In the genomic region with DNA sequence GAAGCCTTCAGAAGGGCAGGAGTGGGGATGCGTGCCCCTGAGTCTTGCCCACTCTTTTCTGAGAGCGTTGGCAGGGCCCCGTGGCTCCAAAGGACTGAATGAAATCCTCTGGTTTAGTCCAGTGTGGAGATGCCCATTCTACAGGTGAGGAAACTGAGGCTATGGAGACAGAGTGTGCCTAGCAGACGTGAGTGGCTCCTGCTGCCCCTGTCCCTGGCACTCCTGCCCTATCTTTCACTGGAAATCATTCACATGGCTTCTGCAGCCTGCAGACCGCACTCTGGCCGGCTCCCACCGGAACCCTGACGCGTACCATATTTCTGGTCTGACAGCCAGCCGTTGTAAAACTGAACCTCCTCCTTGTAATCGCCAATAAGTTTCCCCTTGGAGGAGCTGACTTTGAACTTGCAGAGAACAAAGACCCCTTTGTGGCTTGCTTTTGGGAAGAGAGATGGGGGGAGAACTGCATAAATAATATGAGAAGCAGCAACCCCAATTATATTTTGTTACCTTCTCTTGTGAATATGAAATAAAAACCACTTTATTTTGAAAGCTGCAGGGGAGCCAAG, we compare ENCODE assay signal across 19 cellular contexts.
DNase-seq lines count a peak whose midpoint lies in the region; ATAC-seq and TF ChIP-seq lines count a peak whose summit lies in the region.
"Had no signal": no experiment of that assay in that cellular context is flagged by ENCODE, and none has a peak within 500 bp of the region (broad histone marks: within the 10 kb centered on the region; RNA-seq: fewer than 3 reads in every experiment).

No MANE protein-coding gene starts in this region.

- H3K4me3 ChIP-seq in ACC112 (ENCODE audit: low read depth, low read length) = no peak overlapping the region
- H3K4me3 ChIP-seq in SJCRH30 = peak overlapping the region; percentile 9
- no peak overlapping the region for H3K4me3 ChIP-seq in fibroblast of mammary gland (ENCODE audit: control insufficient read depth, low read depth, low read length)
- no peak overlapping the region for H3K4me3 ChIP-seq in osteoblast (ENCODE audit: insufficient read depth, low read length)
- H3K4me3 ChIP-seq: GM23338, stomach had no signal

- no peak overlapping the region for H3K4me2 ChIP-seq in osteoblast (ENCODE audit: insufficient read depth, low read length)
- H3K4me2 ChIP-seq: GM23338 had no signal

- H3K4me1 ChIP-seq in ACC112 (ENCODE audit: control insufficient read depth, insufficient read depth, low read length, unreplicated experiment) (peaks cover 6% of the 10 kb centered on the region), SJCRH30 (peaks cover 45% of the 10 kb centered on the region), osteoblast (ENCODE audit: insufficient read depth, low read length) (peaks cover 18% of the 10 kb centered on the region)

- H3K79me2 ChIP-seq in ACC112 (ENCODE audit: control insufficient read depth, insufficient read depth, low read length, unreplicated experiment) = no peaks in the 10 kb centered on the region
- H3K79me2 ChIP-seq in osteoblast (ENCODE audit: insufficient read depth, low read length) = no peaks in the 10 kb centered on the region

- H4K20me1 ChIP-seq in osteoblast (ENCODE audit: insufficient read depth, low read length) = no peaks in the 10 kb centered on the region

- peak; percentile 49 to 75 for DNase-seq in SJCRH30
- peak; percentile 21 for DNase-seq in fibroblast of mammary gland (ENCODE audit: low read depth)
- peak; percentile 48 for DNase-seq in osteoblast (ENCODE audit: insufficient read length, low spot score, missing footprints)
- DNase-seq in NCI-H510A treated with DMSO at 0.1 percent for 48 hours (lab: John Stamatoyannopoulos, UW) = no peak
- no peak for DNase-seq in NCI-H1105 (lab: John Stamatoyannopoulos, UW)
- no peak for DNase-seq in NCI-H1092 (lab: John Stamatoyannopoulos, UW)
- DNase-seq: activated CD4-positive, alpha-beta memory T cell treated with anti-CD3 and anti-CD28 coated beads, Interleukin-2, amount 10 ng/mL, durations not matched to agents 7 days and 5 days; activated T-cell treated with anti-CD3 and anti-CD28 coated beads, Interleukin-2, amount 50 U/mL, for 1 hour; CD8-positive, alpha-beta T cell; DMS79 treated with DMSO at 0.1 percent for 48 hours; erythroblast; immature natural killer cell; NCI-H1930; NCI-H345; SHP77; stomach had no signal

- H3K36me3 ChIP-seq in ACC112 (ENCODE audit: insufficient read depth, low read length) = no peaks in the 10 kb centered on the region
- no peaks in the 10 kb centered on the region for H3K36me3 ChIP-seq in SJCRH30
- no peaks in the 10 kb centered on the region for H3K36me3 ChIP-seq in osteoblast (ENCODE audit: insufficient read depth, low read length)
- H3K36me3 ChIP-seq: stomach had no signal

- no peak for TF ChIP-seq CTCF in fibroblast of mammary gland (conservative IDR thresholded peaks at IDR 0.05; ENCODE audit: control insufficient read depth, insufficient read depth, low read depth, low read length)
- TF ChIP-seq CTCF in osteoblast (IDR thresholded peaks at IDR 0.05; ENCODE audit: extremely low read depth, low read depth, low read length) = no peak

- H2AFZ ChIP-seq in ACC112 (ENCODE audit: low read length, unreplicated experiment) = peak overlapping the region; percentile 38
- H2AFZ ChIP-seq in osteoblast (ENCODE audit: low read length) = peak overlapping the region; percentile 57
- H2AFZ ChIP-seq: GM23338 had no signal

- no peak for ATAC-seq in HG03135 (IDR thresholded peaks at IDR 0.05; ENCODE audit: unreplicated experiment)
- ATAC-seq: CD8-positive, alpha-beta T cell; GM23338 had no signal

- H3K27ac ChIP-seq in ACC112 (ENCODE audit: low read depth, low read length) (no peak overlapping the region), SJCRH30 (peak overlapping the region; percentile 77), osteoblast (ENCODE audit: low read depth, low read length) (peak overlapping the region; percentile 55)

- no peaks in the 10 kb centered on the region for H3K27me3 ChIP-seq in ACC112 (ENCODE audit: insufficient read depth, low read length)
- H3K27me3 ChIP-seq in SJCRH30 = no peaks in the 10 kb centered on the region
- no peaks in the 10 kb centered on the region for H3K27me3 ChIP-seq in osteoblast (ENCODE audit: insufficient read depth, low read length)
- H3K27me3 ChIP-seq: stomach had no signal

- H3K9me3 ChIP-seq in SJCRH30 (replicated peaks) (no peaks in the 10 kb centered on the region), osteoblast (ENCODE audit: low read depth, low read length) (no peaks in the 10 kb centered on the region)
- H3K9me3 ChIP-seq: stomach had no signal

Comparison
In these comparisons a context has a peak if more than half of its experiments do, and no peak if none do; other contexts are left out.
1. DNase-seq: peak in SJCRH30 (2 of 2), fibroblast of mammary gland (single experiment) and osteoblast (single experiment); none in NCI-H510A treated with DMSO at 0.1 percent for 48 hours (single experiment), NCI-H1105 (single experiment) and NCI-H1092 (single experiment).